In genomic region chr16:53346-54236, GRCh38 we compare ENCODE assay signal across 1 cellular context.
TF ChIP-seq lines count a peak whose summit lies in the region.

Gene POLR3K, minus strand, starts transcription at chr16:53608. Its CDS starts 22 bp downstream, at chr16:53586.
Gene SNRNP25, plus strand, starts transcription at chr16:53828. Its CDS starts 189 bp downstream, at chr16:54017.

TF ChIP-seq in SK-N-SH, 30 proteins besides CTCF, POLR2A, EP300 and RAD21 (continued from another document):
- TF ChIP-seq REST (IDR thresholded peaks at IDR 0.05; ENCODE audit: low read depth, low read length) (0 out of 2 replicates have a peak, but pooled peaks have one; percentile 16), SIN3A (IDR thresholded peaks at IDR 0.05; ENCODE audit: borderline replicate concordance, low read depth, low read length) (peak; percentile 64; the same call in 1 of the 2 replicates), USF2 (IDR thresholded peaks at IDR 0.05; ENCODE audit: borderline replicate concordance, low read depth, low read length) (no peak), CHD2 (IDR thresholded peaks at IDR 0.05; ENCODE audit: low read length, partially characterized antibody) (peak; percentile 95), ELF1 (IDR thresholded peaks at IDR 0.05) (peak; percentile 7; the same call in 1 of the 2 replicates)
